Comparison of ENCODE assay signal across 11 cellular contexts in the genomic region with DNA sequence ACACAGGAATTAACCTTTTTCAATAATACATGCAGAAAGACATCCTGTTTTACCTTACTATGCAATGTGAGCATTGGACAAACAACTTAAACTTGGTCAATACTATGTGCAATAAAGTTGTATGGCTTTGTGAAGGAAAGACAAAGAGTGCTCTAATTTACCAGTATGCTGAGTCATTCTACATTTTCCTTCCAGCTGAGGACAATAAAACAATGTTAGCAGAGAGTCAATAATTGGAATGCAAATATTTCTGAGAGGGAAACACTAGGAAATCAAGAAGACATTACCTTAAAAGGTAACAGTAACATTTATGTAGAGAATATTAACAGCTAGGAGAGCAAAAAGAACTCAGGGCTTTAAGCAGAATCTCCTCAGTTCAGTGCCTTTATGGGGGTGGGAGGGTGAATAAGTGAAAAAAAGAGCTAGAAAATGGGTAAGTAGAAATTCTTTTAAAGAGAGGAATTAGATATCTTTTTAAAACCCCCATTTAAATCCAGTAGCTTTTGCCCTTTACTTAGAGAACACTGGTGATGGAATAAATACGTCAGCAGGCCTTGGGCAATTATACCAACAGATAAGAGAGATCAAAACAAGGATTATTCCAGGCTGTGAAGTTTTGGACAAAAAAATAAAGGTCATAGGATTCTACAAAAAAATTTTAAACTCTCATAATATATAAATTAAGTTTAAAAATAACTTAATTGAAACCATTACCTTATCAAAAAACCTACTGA. TPM values are rescaled to one million over a fixed set of nuclear protein-coding genes. Genes with fewer than 3 reads are reported as not detected.
DNase-seq lines count a peak whose midpoint lies in the region; ATAC-seq and TF ChIP-seq lines count a peak whose summit lies in the region.
"Had no signal": no experiment of that assay in that cellular context is flagged by ENCODE, and none has a peak within 500 bp of the region (broad histone marks: within the 10 kb centered on the region; RNA-seq: fewer than 3 reads in every experiment).

No MANE protein-coding gene starts in this region.

- no peak overlapping the region for H2BK12ac ChIP-seq in mesenchymal stem cell (ENCODE audit: low read length in 2 of 2)

- H2BK120ac ChIP-seq in mesenchymal stem cell (ENCODE audit: low read depth, low read length): no peak overlapping the region

- peaks cover 11% of the 10 kb centered on the region for H3K4me1 Mint-ChIP-seq in Caco-2 (ENCODE audit: low read depth, unreplicated experiment)
- no peaks in the 10 kb centered on the region for H3K4me1 Mint-ChIP-seq in activated T-helper 17 cell treated with anti-CD3 and anti-CD28 coated beads, Interleukin-2, amount 50 U/mL, for 72 hours

- H3K9me3 ChIP-seq in Caco-2: no peaks in the 10 kb centered on the region
- no peaks in the 10 kb centered on the region for H3K9me3 ChIP-seq in mesenchymal stem cell (ENCODE audit: control insufficient read depth, low read length)
- H3K9me3 ChIP-seq: neutrophil had no signal

- no peak overlapping the region for H3K23ac ChIP-seq in mesenchymal stem cell (ENCODE audit: low read length in 2 of 2)

- H2BK5ac ChIP-seq in mesenchymal stem cell (ENCODE audit: low read depth, low read length, poor library complexity, severe bottlenecking): no peak overlapping the region

- peak overlapping the region; percentile 12 for H3K9ac ChIP-seq in mesenchymal stem cell (ENCODE audit: low read length)

- intact Hi-C loops in Caco-2 (cut with micrococcal nuclease; ENCODE audit: unreplicated experiment): loop anchor here (1.0 to 2.0 kb wide), 2 partner anchors 11 to 15 kb away; a partner anchor contains a TSS

- no peak overlapping the region for H2BK15ac ChIP-seq in mesenchymal stem cell (ENCODE audit: low read depth, poor library complexity, severe bottlenecking)

- no peaks in the 10 kb centered on the region for H3K36me3 Mint-ChIP-seq in Caco-2 (ENCODE audit: insufficient read depth, unreplicated experiment)
- peaks cover 88% of the 10 kb centered on the region for H3K36me3 Mint-ChIP-seq in activated T-helper 17 cell treated with anti-CD3 and anti-CD28 coated beads, Interleukin-2, amount 50 U/mL, for 72 hours (ENCODE audit: low read depth)

- no peaks in the 10 kb centered on the region for H3K36me3 ChIP-seq in Caco-2 (ENCODE audit: control insufficient read depth, insufficient read depth, low read length)
- peaks cover 0 to 37% of the 10 kb centered on the region in 2 experiments for H3K36me3 ChIP-seq in mesenchymal stem cell (ENCODE audit: control insufficient read depth in 1 of 2, insufficient read depth in 2 of 2, low read depth in 1 of 2, low read length in 2 of 2)
- H3K36me3 ChIP-seq: neutrophil had no signal

- H3K4ac ChIP-seq in mesenchymal stem cell (ENCODE audit: low read depth in 1 of 2, low read length in 2 of 2): no peak overlapping the region

- H3K4me1 ChIP-seq in Caco-2 (peaks cover 24% of the 10 kb centered on the region), mesenchymal stem cell (ENCODE audit: control insufficient read depth, insufficient read depth, low read depth, low read length) (no peaks in the 10 kb centered on the region)

- CTCF ChIA-PET in Caco-2 (lab: Charles Lee): interaction anchor here (0.6 kb wide), 1 partner anchor 27 kb away, joined by 4 read pairs; no protein-coding TSS in a partner anchor

- no CpG with 5 or more reads among the region's 1 CpG for WGBS in mesenchymal stem cell

- H3K4me3 Mint-ChIP-seq in Caco-2 (ENCODE audit: unreplicated experiment): no peak overlapping the region
- H3K4me3 Mint-ChIP-seq in activated T-helper 17 cell treated with anti-CD3 and anti-CD28 coated beads, Interleukin-2, amount 50 U/mL, for 72 hours: no peak overlapping the region
- H3K4me3 Mint-ChIP-seq: stimulated activated naive CD8-positive, alpha-beta T cell treated with anti-CD3 and anti-CD28 coated beads, Interleukin-15, Interleukin-2, amounts not matched to agents 100 ng/mL and 50 ng/mL, for 24 hours had no signal

- H4K8ac ChIP-seq in mesenchymal stem cell (ENCODE audit: low read length): no peak overlapping the region

- no peak overlapping the region for H2AFZ ChIP-seq in mesenchymal stem cell (ENCODE audit: low read depth, low read length)

- H2AK5ac ChIP-seq in mesenchymal stem cell (ENCODE audit: low read length, severe bottlenecking): no peak overlapping the region

- H3K4me3 ChIP-seq in Caco-2 (ENCODE audit: low read depth, low read length): no peak overlapping the region
- no peak overlapping the region for H3K4me3 ChIP-seq in NB4 (ENCODE audit: low read depth, low read length)
- no peak overlapping the region for H3K4me3 ChIP-seq in mesenchymal stem cell (ENCODE audit: insufficient read depth in 1 of 2, low read depth in 1 of 2, low read length in 2 of 2)

- H3K14ac ChIP-seq in mesenchymal stem cell (ENCODE audit: low read length in 2 of 2): no peak overlapping the region

- H3K27me3 Mint-ChIP-seq in Caco-2 (ENCODE audit: insufficient read depth, unreplicated experiment): no peaks in the 10 kb centered on the region
- no peaks in the 10 kb centered on the region for H3K27me3 Mint-ChIP-seq in activated T-helper 17 cell treated with anti-CD3 and anti-CD28 coated beads, Interleukin-2, amount 50 U/mL, for 72 hours
- H3K27me3 Mint-ChIP-seq: stimulated activated naive CD8-positive, alpha-beta T cell treated with anti-CD3 and anti-CD28 coated beads, Interleukin-15, Interleukin-2, amounts not matched to agents 100 ng/mL and 50 ng/mL, for 24 hours had no signal

- DNase-seq in Caco-2: no peak
- DNase-seq in NB4 (ENCODE audit: low read depth): peak; percentile 7
- peak; percentile 5 to 72 for DNase-seq in T47D (ENCODE audit: low read depth in 1 of 2, low spot score in 1 of 2)
- peak; percentile 32 for DNase-seq in mesenchymal stem cell
- DNase-seq in 8988T: no peak
- DNase-seq: NCI-H1694 treated with DMSO at 0.1 percent for 48 hours had no signal

- H3K79me1 ChIP-seq in mesenchymal stem cell (replicated peaks; ENCODE audit: low read length, poor library complexity, severe bottlenecking): no peaks in the 10 kb centered on the region

- in situ Hi-C loops in T47D (cut with HindIII; ENCODE audit: low pct_unique_long_range_greater_than_20kb, low sequenced_read_pairs): no loop called here

- H3K27ac Mint-ChIP-seq in Caco-2 (ENCODE audit: unreplicated experiment): peak overlapping the region; percentile 60
- H3K27ac Mint-ChIP-seq in activated T-helper 17 cell treated with anti-CD3 and anti-CD28 coated beads, Interleukin-2, amount 50 U/mL, for 72 hours: no peak overlapping the region
- H3K27ac Mint-ChIP-seq: stimulated activated naive CD8-positive, alpha-beta T cell treated with anti-CD3 and anti-CD28 coated beads, Interleukin-15, Interleukin-2, amounts not matched to agents 100 ng/mL and 50 ng/mL, for 24 hours had no signal

- no peak overlapping the region for H3K4me2 ChIP-seq in mesenchymal stem cell (ENCODE audit: low read length, poor library complexity, severe bottlenecking)

- no TSS peak for BruUV-seq in Caco-2 (replicated peaks; lab: Mats Ljungman, UMichigan)

- no peaks in the 10 kb centered on the region for H3K9me3 Mint-ChIP-seq in Caco-2 (ENCODE audit: unreplicated experiment)
- no peaks in the 10 kb centered on the region for H3K9me3 Mint-ChIP-seq in activated T-helper 17 cell treated with anti-CD3 and anti-CD28 coated beads, Interleukin-2, amount 50 U/mL, for 72 hours
- H3K9me3 Mint-ChIP-seq: stimulated activated naive CD8-positive, alpha-beta T cell treated with anti-CD3 and anti-CD28 coated beads, Interleukin-15, Interleukin-2, amounts not matched to agents 100 ng/mL and 50 ng/mL, for 24 hours had no signal

- no peak for ATAC-seq in HG03442 (IDR thresholded peaks at IDR 0.05; ENCODE audit: unreplicated experiment)
- no peak for ATAC-seq in activated T-helper 17 cell treated with anti-CD3 and anti-CD28 coated beads, Interleukin-2, amount 50 U/mL, for 72 hours (replicated peaks)
- ATAC-seq in HG02571 (IDR thresholded peaks at IDR 0.05; ENCODE audit: unreplicated experiment): no peak

- no peak overlapping the region for H3K27ac ChIP-seq in mesenchymal stem cell (ENCODE audit: low read length, poor library complexity, severe bottlenecking)
- H3K27ac ChIP-seq: neutrophil had no signal

- H4K91ac ChIP-seq in mesenchymal stem cell (ENCODE audit: low read length): no peak overlapping the region

- POLR2A ChIA-PET in Caco-2 (lab: Charles Lee): interaction anchor here (1.5 kb wide), 2 partner anchors 11 to 15 kb away, joined by 4 to 7 read pairs; a partner anchor contains a TSS

- H3K27me3 ChIP-seq in Caco-2 (replicated peaks; ENCODE audit: control insufficient read depth, insufficient read depth, low read length) (no peaks in the 10 kb centered on the region), mesenchymal stem cell (ENCODE audit: control insufficient read depth in 1 of 2, insufficient read depth in 1 of 2, low read length in 2 of 2) (no peaks in the 10 kb centered on the region)
- H3K27me3 ChIP-seq: neutrophil had no signal

- TF ChIP-seq CTCF in Caco-2 (IDR thresholded peaks at IDR 0.05; ENCODE audit: insufficient read depth in 1 of 2, low read depth in 1 of 2, low read length in 1 of 2, severe bottlenecking in 1 of 2, unreplicated experiment in 1 of 2) (no peak), NB4 (IDR thresholded peaks at IDR 0.05; ENCODE audit: low read depth, low read length) (no peak)

- no peak overlapping the region for H3K18ac ChIP-seq in mesenchymal stem cell (ENCODE audit: low read depth in 1 of 2, low read length in 2 of 2)

- TF ChIP-seq POLR2A in NB4 (IDR thresholded peaks at IDR 0.05; ENCODE audit: extremely low read depth, insufficient read length): no peak

RNA-seq across cellular contexts. Expression of a gene that starts 11.6 kb away (rescaled TPM):
- total RNA-seq in Caco-2 (2022): 76.3 and 102 TPM in 2 replicates
- polyA plus RNA-seq in mesenchymal stem cell (2013, experiment 1 of 2): 0.12 TPM
- 0.07 TPM for polyA plus RNA-seq in mesenchymal stem cell (2013, experiment 2 of 2)
- 1 to 10 TPM in 1 of 2 donors, under 1 TPM in 1; 0.82 to 3.4 TPM for total RNA-seq in activated T-helper 17 cell treated with anti-CD3 and anti-CD28 coated beads, Interleukin-2, amount 50 U/mL, for 72 hours

RNA-seq across cellular contexts. Expression of a gene that starts 48.7 kb away (rescaled TPM):
- total RNA-seq in Caco-2 (2022): 13.9 and 14.6 TPM in 2 replicates
- polyA plus RNA-seq in mesenchymal stem cell (2013, experiment 1 of 2): 14.8 TPM
- 13.9 TPM for polyA plus RNA-seq in mesenchymal stem cell (2013, experiment 2 of 2)
- total RNA-seq in activated T-helper 17 cell treated with anti-CD3 and anti-CD28 coated beads, Interleukin-2, amount 50 U/mL, for 72 hours: 10 to 100 TPM; 36.8 to 46.0 TPM

RNA-seq across cellular contexts. Expression of a gene that starts 48.9 kb away (rescaled TPM):
- 23.7 and 30.6 TPM in 2 replicates for total RNA-seq in Caco-2 (2022)
- polyA plus RNA-seq in mesenchymal stem cell (2013, experiment 1 of 2): 18.7 TPM
- 18.4 TPM for polyA plus RNA-seq in mesenchymal stem cell (2013, experiment 2 of 2)
- 10 to 100 TPM; 11.1 to 20.2 TPM for total RNA-seq in activated T-helper 17 cell treated with anti-CD3 and anti-CD28 coated beads, Interleukin-2, amount 50 U/mL, for 72 hours

Comparison
In these comparisons a context has a peak if more than half of its experiments do, and no peak if none do; other contexts are left out.
1. DNase-seq: peak in NB4 (single experiment), T47D (2 of 2) and mesenchymal stem cell (single experiment); none in Caco-2 (0 of 2) and 8988T (single experiment).
2. RNA of a gene that starts 11.6 kb away (total RNA-seq): 76.3 to 102 TPM in Caco-2; 0.82 to 3.4 TPM in activated T-helper 17 cell treated with anti-CD3 and anti-CD28 coated beads, Interleukin-2, amount 50 U/mL, for 72 hours; every median in the first group is over 10 times any median in the second.